ENCODE assay signal across 8 cellular contexts in genomic region chr7:78226059-78226658, GRCh38.
A peak's percentile ranks its signal among the peaks of the same experiment; 100 is the strongest.
DNase-seq lines count a peak whose midpoint lies in the region; ATAC-seq and TF ChIP-seq lines count a peak whose summit lies in the region.

No MANE protein-coding gene starts in this region.

- no peak overlapping the region for H3T11ph ChIP-seq in H9 (ENCODE audit: low read length)

- DNase-seq in CMK (ENCODE audit: low read depth), result peak; percentile 17
- peak; percentile 68 for DNase-seq in H9
- DNase-seq in OCI-M1 (lab: John Stamatoyannopoulos, UW), result peak; percentile 91
- DNase-seq in esophagus muscularis mucosa (ENCODE audit: extremely low spot score), result no peak
- peak; percentile 40 for DNase-seq in pons (ENCODE audit: low spot score)

- no peaks in the 10 kb centered on the region for H3K79me1 ChIP-seq in H9 (ENCODE audit: insufficient read depth, low read depth, low read length, poor library complexity, severe bottlenecking)

- no peak overlapping the region for H3K27ac Mint-ChIP-seq in H9

- intact Hi-C loops in esophagus muscularis mucosa (cut with DNase I), result loop anchor here (10.0 kb wide), 1 partner anchor 59 kb away; no protein-coding TSS in a partner anchor

- H3K27ac ChIP-seq in H9 (ENCODE audit: insufficient read length, low read depth, low read length) (no peak overlapping the region), esophagus muscularis mucosa (replicated peaks in 1 of 4) (peak overlapping the region in 1 of 4 donors; percentile 33)

- no peak overlapping the region for H3K4me3 Mint-ChIP-seq in H9

- no peak overlapping the region for H3K4me2 ChIP-seq in H9 (ENCODE audit: insufficient read depth, insufficient read length, low read length)

- H2BK15ac ChIP-seq in H9 (ENCODE audit: low read depth, low read length), result no peak overlapping the region

- peaks cover 2% of the 10 kb centered on the region for H4K20me1 ChIP-seq in H9 (ENCODE audit: control insufficient read depth, insufficient read depth, insufficient read length)

- no peaks in the 10 kb centered on the region for H3K9me3 Mint-ChIP-seq in H9

- no peaks in the 10 kb centered on the region for H3K79me2 ChIP-seq in H9 (ENCODE audit: insufficient read depth, low read length)

- H3K27me3 Mint-ChIP-seq in H9 (ENCODE audit: low read depth), result no peaks in the 10 kb centered on the region

- no peak for TF ChIP-seq POLR2A in esophagus muscularis mucosa (IDR thresholded peaks at IDR 0.05; ENCODE audit: low read depth)

- H2BK12ac ChIP-seq in H9 (ENCODE audit: insufficient read length, low read depth, low read length), result no peak overlapping the region

- no peak overlapping the region for H3K4ac ChIP-seq in H9 (ENCODE audit: low read depth, low read length)

- H3K27me3 ChIP-seq in H9 (ENCODE audit: insufficient read depth, low read length) (no peaks in the 10 kb centered on the region), esophagus muscularis mucosa (no peaks in the 10 kb centered on the region)

- H2BK120ac ChIP-seq in H9 (ENCODE audit: low read depth, low read length, poor library complexity, severe bottlenecking), result no peak overlapping the region

- no peak overlapping the region for H3K14ac ChIP-seq in H9 (ENCODE audit: insufficient read depth, low read length)

- no peak overlapping the region for H2BK20ac ChIP-seq in H9 (ENCODE audit: low read depth, low read length, poor library complexity, severe bottlenecking)

- H4K91ac ChIP-seq in H9 (ENCODE audit: insufficient read length, low read depth, low read length), result no peak overlapping the region

- H3K23me2 ChIP-seq in H9 (ENCODE audit: insufficient read length, low read depth, low read length, poor library complexity, severe bottlenecking), result no peaks in the 10 kb centered on the region

- WGBS in H9 (ENCODE audit: extremely low coverage, insufficient read length, low lambda C conversion rate), result no CpG with 5 or more reads among the region's 9 CpGs
- 70% methylated on average over 9 of the region's 9 CpGs for WGBS in esophagus muscularis mucosa

- ATAC-seq in HG03460 (IDR thresholded peaks at IDR 0.05; ENCODE audit: unreplicated experiment), result no peak
- no peak for ATAC-seq in HG03565 (IDR thresholded peaks at IDR 0.05; ENCODE audit: unreplicated experiment)
- no peak for ATAC-seq in HG02885 (IDR thresholded peaks at IDR 0.05; ENCODE audit: poor library complexity, unreplicated experiment)

- no peak overlapping the region for H3K56ac ChIP-seq in H9 (ENCODE audit: insufficient read length, low read depth, low read length)

- H4K5ac ChIP-seq in H9 (ENCODE audit: insufficient read length, low read depth, low read length), result no peak overlapping the region

- no peak overlapping the region for H4K8ac ChIP-seq in H9 (replicated peaks; ENCODE audit: insufficient read length, low read depth, low read length)

- H3K4me1 ChIP-seq in H9 (ENCODE audit: insufficient read depth, low read length) (no peaks in the 10 kb centered on the region), esophagus muscularis mucosa (peaks cover 0 to 26% (median 18%) of the 10 kb centered on the region in 4 donors)

- H3K9me3 ChIP-seq in H9 (ENCODE audit: control insufficient read depth, low read depth, low read length), result no peaks in the 10 kb centered on the region
- H3K9me3 ChIP-seq in esophagus muscularis mucosa, result no peaks in the 10 kb centered on the region

- no peak overlapping the region for H2AK5ac ChIP-seq in H9 (ENCODE audit: insufficient read length, low read length)

- peaks cover 4 to 9% of the 10 kb centered on the region in 2 experiments; a peak in 3 of 4 replicates for H3K4me1 Mint-ChIP-seq in H9

- no peak overlapping the region for H3K9ac ChIP-seq in H9 (ENCODE audit: extremely low read depth, insufficient read length, low read length)

- no peak overlapping the region for H2AFZ ChIP-seq in H9 (ENCODE audit: low read length)

- H3K18ac ChIP-seq in H9 (ENCODE audit: insufficient read length, low read depth, low read length), result no peak overlapping the region

- no peak overlapping the region for H3K23ac ChIP-seq in H9 (ENCODE audit: insufficient read length, low read depth, low read length)

- TF ChIP-seq CTCF in H9 (conservative IDR thresholded peaks at IDR 0.05) (peak; percentile 85), esophagus muscularis mucosa (IDR thresholded peaks at IDR 0.05) (peak; percentile 22 to 44 (median 35))

- H2BK5ac ChIP-seq in H9 (ENCODE audit: insufficient read length, low read length), result no peak overlapping the region

- no peaks in the 10 kb centered on the region for H3K36me3 Mint-ChIP-seq in H9 (ENCODE audit: insufficient read depth in 1 of 3, low read depth in 3 of 3)

- H3K4me3 ChIP-seq in esophagus muscularis mucosa, result no peak overlapping the region

- no peak for TF ChIP-seq EP300 in esophagus muscularis mucosa (IDR thresholded peaks at IDR 0.05)

- no peaks in the 10 kb centered on the region for H3K36me3 ChIP-seq in esophagus muscularis mucosa
